ENCODE assay signal across 29 cellular contexts in the genomic region with DNA sequence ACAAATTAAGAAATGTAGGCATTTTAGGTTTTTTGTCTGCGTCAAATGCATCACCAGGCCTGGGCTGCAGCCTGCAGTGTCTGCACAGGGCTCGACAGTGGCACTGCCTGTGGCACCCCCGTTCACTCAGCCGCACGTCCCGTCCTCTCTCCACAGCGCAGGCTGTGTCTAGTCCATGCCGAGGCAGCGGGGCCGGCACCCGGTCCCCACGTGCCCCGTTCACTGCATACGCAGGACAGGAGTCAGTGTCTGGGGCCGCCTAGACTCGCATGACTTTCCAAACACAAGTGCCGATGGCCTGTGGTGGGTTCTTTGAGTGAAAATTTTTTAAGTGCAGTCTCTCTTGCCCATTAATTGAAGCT.
"Had no signal": no experiment of that assay in that cellular context is flagged by ENCODE, and none has a peak within 500 bp of the region (broad histone marks: within the 10 kb centered on the region; RNA-seq: fewer than 3 reads in every experiment).

No MANE protein-coding gene starts in this region.

- H3K4me1 Mint-ChIP-seq: naive thymus-derived CD8-positive, alpha-beta T cell; stimulated activated effector memory CD8-positive, alpha-beta T cell treated with anti-CD3 and anti-CD28 coated beads, Interleukin-12 subunit alpha, Interleukin-12 subunit beta, amount 100 ng/mL, for 72 hours; stimulated activated naive CD8-positive, alpha-beta T cell treated with anti-CD3 and anti-CD28 coated beads, Interleukin-15, amount 100 ng/mL, for 72 hours had no signal

- ATAC-seq: naive thymus-derived CD8-positive, alpha-beta T cell; psoas muscle; right lobe of liver; stimulated activated effector memory CD8-positive, alpha-beta T cell treated with anti-CD3 and anti-CD28 coated beads, Interleukin-12 subunit alpha, Interleukin-12 subunit beta, amount 100 ng/mL, for 72 hours; stimulated activated naive CD8-positive, alpha-beta T cell treated with anti-CD3 and anti-CD28 coated beads, Interleukin-15, Interleukin-2, amounts not matched to agents 100 U/mL and 50 U/mL, for 24 hours; upper lobe of right lung had no signal

- H3K27ac Mint-ChIP-seq: naive thymus-derived CD8-positive, alpha-beta T cell; natural killer cell treated with Interleukin-12 subunit alpha and Interleukin-12 subunit beta and Interleukin-15 and Interleukin-18, amount 100 ng/mL, for 72 hours; progenitor cell of endocrine pancreas; stimulated activated effector memory CD8-positive, alpha-beta T cell treated with anti-CD3 and anti-CD28 coated beads, Interleukin-12 subunit alpha, Interleukin-12 subunit beta, amount 100 ng/mL, for 72 hours; type B pancreatic cell had no signal

- DNase-seq: naive thymus-derived CD8-positive, alpha-beta T cell; nephron progenitor cell; occipital lobe; ovary; psoas muscle; right cardiac atrium; right lobe of liver; sigmoid colon; small intestine; stimulated activated CD4-positive, alpha-beta T cell treated with anti-CD3 and anti-CD28 coated beads, Interleukin-15, amount 100 ng/mL, for 24 hours; stimulated activated CD4-positive, alpha-beta T cell treated with anti-CD3 and anti-CD28 coated beads, Interleukin-2, amount 100 ng/mL, for 24 hours; stimulated activated CD4-positive, alpha-beta T cell treated with anti-CD3 and anti-CD28 coated beads, Interleukin-2, amount 100 ng/mL, for 48 hours; stimulated activated CD4-positive, alpha-beta T cell treated with anti-CD3 and anti-CD28 coated beads, Interleukin-4, amount 100 ng/mL, for 24 hours; stimulated activated naive CD4-positive, alpha-beta T cell; stimulated activated naive CD8-positive, alpha-beta T cell treated with anti-CD3 and anti-CD28 coated beads, Interleukin-15, amount 100 ng/mL, for 72 hours; stimulated activated naive CD8-positive, alpha-beta T cell treated with anti-CD3 and anti-CD28 coated beads, Interleukin-15, Interleukin-2, amounts not matched to agents 100 U/mL and 50 U/mL, for 24 hours; substantia nigra; tibial artery; transverse colon; upper lobe of right lung; uterus had no signal

- H3K4me3 ChIP-seq: ovary, psoas muscle, right lobe of liver, sigmoid colon, suprapubic skin, testis, tibial artery, transverse colon, upper lobe of right lung, uterus had no signal

- H2AFZ ChIP-seq: parathyroid adenoma had no signal

- H3K36me3 Mint-ChIP-seq: naive thymus-derived CD8-positive, alpha-beta T cell; natural killer cell treated with Interleukin-12 subunit alpha and Interleukin-12 subunit beta and Interleukin-15 and Interleukin-18, amount 100 ng/mL, for 72 hours; stimulated activated effector memory CD8-positive, alpha-beta T cell treated with anti-CD3 and anti-CD28 coated beads, Interleukin-12 subunit alpha, Interleukin-12 subunit beta, amount 100 ng/mL, for 72 hours; type B pancreatic cell had no signal

- H3K9me3 ChIP-seq: psoas muscle, right lobe of liver, sigmoid colon, testis, transverse colon, upper lobe of right lung had no signal

- H3K27ac ChIP-seq: ovary, parathyroid adenoma, psoas muscle, right lobe of liver, sigmoid colon, suprapubic skin, testis, tibial artery, transverse colon, upper lobe of right lung, uterus had no signal

- H3K27me3 Mint-ChIP-seq: natural killer cell treated with Interleukin-12 subunit alpha and Interleukin-12 subunit beta and Interleukin-15 and Interleukin-18, amount 100 ng/mL, for 72 hours; progenitor cell of endocrine pancreas; stimulated activated naive CD8-positive, alpha-beta T cell treated with anti-CD3 and anti-CD28 coated beads, Interleukin-15, amount 100 ng/mL, for 72 hours; type B pancreatic cell had no signal

- H3K4me3 Mint-ChIP-seq: naive thymus-derived CD8-positive, alpha-beta T cell; natural killer cell treated with Interleukin-12 subunit alpha and Interleukin-12 subunit beta and Interleukin-15 and Interleukin-18, amount 100 ng/mL, for 72 hours; nephron progenitor cell; neural crest cell; stimulated activated effector memory CD8-positive, alpha-beta T cell treated with anti-CD3 and anti-CD28 coated beads, Interleukin-12 subunit alpha, Interleukin-12 subunit beta, amount 100 ng/mL, for 72 hours; stimulated activated naive CD8-positive, alpha-beta T cell treated with anti-CD3 and anti-CD28 coated beads, Interleukin-15, amount 100 ng/mL, for 72 hours; type B pancreatic cell had no signal

- H3K4me1 ChIP-seq: parathyroid adenoma, psoas muscle, right lobe of liver, sigmoid colon, suprapubic skin, testis, tibial artery, transverse colon, upper lobe of right lung, uterus had no signal

- H3K36me3 ChIP-seq: ovary, right lobe of liver, sigmoid colon, suprapubic skin, tibial artery, transverse colon, upper lobe of right lung, uterus had no signal

- H3K9me3 Mint-ChIP-seq: natural killer cell treated with Interleukin-12 subunit alpha and Interleukin-12 subunit beta and Interleukin-15 and Interleukin-18, amount 100 ng/mL, for 72 hours; neural crest cell; stimulated activated effector memory CD8-positive, alpha-beta T cell treated with anti-CD3 and anti-CD28 coated beads, Interleukin-12 subunit alpha, Interleukin-12 subunit beta, amount 100 ng/mL, for 72 hours; stimulated activated naive CD8-positive, alpha-beta T cell treated with anti-CD3 and anti-CD28 coated beads, Interleukin-15, amount 100 ng/mL, for 72 hours had no signal

- H3K9ac ChIP-seq: parathyroid adenoma had no signal

- H3K27me3 ChIP-seq: ovary, right lobe of liver, sigmoid colon, suprapubic skin, testis, tibial artery, transverse colon, upper lobe of right lung, uterus had no signal
